10 cellular contexts compared by ENCODE assay signal in genomic region chr10:133100706-133101463, GRCh38. TPM values are rescaled to one million over a fixed set of nuclear protein-coding genes. Genes with fewer than 3 reads are reported as not detected.
DNase-seq lines count a peak whose midpoint lies in the region; ATAC-seq and TF ChIP-seq lines count a peak whose summit lies in the region.
"Had no signal": no experiment of that assay in that cellular context is flagged by ENCODE, and none has a peak within 500 bp of the region (broad histone marks: within the 10 kb centered on the region; RNA-seq: fewer than 3 reads in every experiment).

No MANE protein-coding gene starts in this region.

- H2AFZ ChIP-seq in GM23248, result no peak overlapping the region

- H3K36me3 Mint-ChIP-seq in activated naive CD8-positive, alpha-beta T cell treated with anti-CD3 and anti-CD28 coated beads, Interleukin-2, amount 10 ng/mL, durations not matched to agents 7 days and 5 days, result no peaks in the 10 kb centered on the region

- no peak overlapping the region for H3K9ac ChIP-seq in GM23248

- H3K79me2 ChIP-seq in GM23248 (ENCODE audit: insufficient read depth), result no peaks in the 10 kb centered on the region

- no peaks in the 10 kb centered on the region for H4K20me1 ChIP-seq in GM23248 (ENCODE audit: insufficient read depth)

- TF ChIP-seq CTCF in NB4 (IDR thresholded peaks at IDR 0.05; ENCODE audit: low read depth, low read length), result no peak
- TF ChIP-seq CTCF in transverse colon (IDR thresholded peaks at IDR 0.05), result no peak
- no peak for TF ChIP-seq CTCF in gastrocnemius medialis (IDR thresholded peaks at IDR 0.05 in 4 of 5, conservative IDR thresholded peaks at IDR 0.05 in 1 of 5)

- H3K27me3 Mint-ChIP-seq in activated naive CD8-positive, alpha-beta T cell treated with anti-CD3 and anti-CD28 coated beads, Interleukin-2, amount 10 ng/mL, durations not matched to agents 7 days and 5 days, result peaks cover 5% of the 10 kb centered on the region

- 15% methylated on average over 32 to 39 of the region's 40 CpGs for WGBS in GM23248 (ENCODE audit: low coverage in 1 of 2, low lambda C conversion rate in 2 of 2, missing lambda C conversion rate in 2 of 2), 2 experiments
- whole genome bisulfite sequencing in transverse colon (ENCODE audit: low coverage in 1 of 2), 2 donors, result 29% methylated on average over 36 of the region's 40 CpGs; no CpG with 5 or more reads in 1 of the 2 donors

- intact Hi-C loops in transverse colon (cut with DNase I; ENCODE audit: low total_unique reads) (no loop called here), gastrocnemius medialis (cut with DNase I; ENCODE audit: low total_unique reads) (no loop called here)

- in situ Hi-C loops in GM23248 (cut with MboI) (no loop called here), transverse colon (cut with MboI; ENCODE audit: low pct_ligation_motif_present in 1 of 4, low pct_unique_long_range_greater_than_20kb in 1 of 4, low sequenced_read_pairs in 3 of 4) (loop anchor here in 2 of 4 donors (25.0 kb wide), 1 partner anchor 164 kb away; the partner anchor contains the start of gene CFAP46 (in 2 of the 2)), gastrocnemius medialis (cut with MboI; ENCODE audit: low sequenced_read_pairs in 4 of 4) (loop anchor here in 1 of 4 donors (25.0 kb wide), 1 partner anchor 164 kb away; the partner anchor contains the start of gene CFAP46)

- POLR2A ChIA-PET in activated naive CD8-positive, alpha-beta T cell treated with anti-CD3 and anti-CD28 coated beads, Interleukin-2, amount 10 ng/mL, durations not matched to agents 7 days and 5 days (lab: Charles Lee), result no interaction called here

- H3K27me3 ChIP-seq in GM23248 (replicated peaks; ENCODE audit: insufficient read depth) (peaks cover 45% of the 10 kb centered on the region), transverse colon (peaks cover 51% of the 10 kb centered on the region), gastrocnemius medialis (peaks cover 3 to 12% (median 12%) of the 10 kb centered on the region in 3 donors)
- H3K27me3 ChIP-seq: testis had no signal

- H3K36me3 ChIP-seq in GM23248 (ENCODE audit: low read depth) (no peaks in the 10 kb centered on the region), transverse colon (no peaks in the 10 kb centered on the region), gastrocnemius medialis (no peaks in the 10 kb centered on the region)
- H3K36me3 ChIP-seq: MG63 had no signal

- ATAC-seq in activated naive CD8-positive, alpha-beta T cell treated with anti-CD3 and anti-CD28 coated beads, Interleukin-2, amount 10 ng/mL, durations not matched to agents 7 days and 5 days (ENCODE audit: low read depth), result peak; percentile 49
- no peak for ATAC-seq in gastrocnemius medialis

- no peaks in the 10 kb centered on the region for H3K9me2 ChIP-seq in GM23248 (ENCODE audit: insufficient read depth)

- H3K4me1 Mint-ChIP-seq in activated naive CD8-positive, alpha-beta T cell treated with anti-CD3 and anti-CD28 coated beads, Interleukin-2, amount 10 ng/mL, durations not matched to agents 7 days and 5 days, result no peaks in the 10 kb centered on the region

- no peak overlapping the region for H3K27ac Mint-ChIP-seq in activated naive CD8-positive, alpha-beta T cell treated with anti-CD3 and anti-CD28 coated beads, Interleukin-2, amount 10 ng/mL, durations not matched to agents 7 days and 5 days

- no peaks in the 10 kb centered on the region for H3K9me3 Mint-ChIP-seq in activated naive CD8-positive, alpha-beta T cell treated with anti-CD3 and anti-CD28 coated beads, Interleukin-2, amount 10 ng/mL, durations not matched to agents 7 days and 5 days

- H3K9me3 ChIP-seq in GM23248 (ENCODE audit: low read depth) (no peaks in the 10 kb centered on the region), transverse colon (no peaks in the 10 kb centered on the region), gastrocnemius medialis (no peaks in the 10 kb centered on the region)
- H3K9me3 ChIP-seq: MG63, testis had no signal

- TF ChIP-seq POLR2A in NB4 (IDR thresholded peaks at IDR 0.05; ENCODE audit: extremely low read depth, insufficient read length) (no peak), transverse colon (IDR thresholded peaks at IDR 0.05) (no peak), gastrocnemius medialis (IDR thresholded peaks at IDR 0.05) (no peak)

- no peak overlapping the region for H3K4me3 Mint-ChIP-seq in activated naive CD8-positive, alpha-beta T cell treated with anti-CD3 and anti-CD28 coated beads, Interleukin-2, amount 10 ng/mL, durations not matched to agents 7 days and 5 days

- no peaks in the 10 kb centered on the region for H3F3A ChIP-seq in GM23248 (ENCODE audit: insufficient read depth)

- H3K4me3 ChIP-seq in GM23248 (no peak overlapping the region), NB4 (ENCODE audit: low read depth, low read length) (no peak overlapping the region), transverse colon (no peak overlapping the region), gastrocnemius medialis (no peak overlapping the region)
- H3K4me3 ChIP-seq: MG63, testis had no signal

- no peaks in the 10 kb centered on the region for H3K4me1 ChIP-seq in GM23248 (ENCODE audit: insufficient read depth)
- peaks cover 0 to 4% (median 0%) of the 10 kb centered on the region in 4 donors for H3K4me1 ChIP-seq in transverse colon
- no peaks in the 10 kb centered on the region for H3K4me1 ChIP-seq in gastrocnemius medialis
- H3K4me1 ChIP-seq: testis had no signal

- TF ChIP-seq EP300 in transverse colon (IDR thresholded peaks at IDR 0.05; ENCODE audit: low read depth), result no peak

- no peak overlapping the region for H3K27ac ChIP-seq in GM23248
- H3K27ac ChIP-seq in transverse colon, result no peak overlapping the region
- H3K27ac ChIP-seq in gastrocnemius medialis, result no peak overlapping the region
- H3K27ac ChIP-seq: testis had no signal

- peak; percentile 30 for DNase-seq in GM23248
- peak; percentile 38 for DNase-seq in NB4 (ENCODE audit: low read depth)
- no peak for DNase-seq in activated naive CD8-positive, alpha-beta T cell treated with anti-CD3 and anti-CD28 coated beads, Interleukin-2, amount 10 ng/mL, durations not matched to agents 7 days and 5 days
- DNase-seq in occipital lobe (lab: John Stamatoyannopoulos, UW), result peak; percentile 41
- DNase-seq in transverse colon, result no peak
- no peak for DNase-seq in GDM1 (lab: John Stamatoyannopoulos, UW)
- no peak for DNase-seq in gastrocnemius medialis
- DNase-seq: hippocampal formation, MG63, testis had no signal

- H3K4me2 ChIP-seq in GM23248 (ENCODE audit: unreplicated experiment), result no peak overlapping the region

RNA-seq across cellular contexts. Expression of gene ADGRA1, which starts 13.2 kb away (rescaled TPM):
- total RNA-seq in GM23248 (2014; rRNA removed; shearing (Covaris generic)), result not detected in 2 replicates
- polyA plus RNA-seq in GM23248 (2016; fragmentation: Nextera tagmentation; extraction: Ambion mirVana), result not detected in 2 replicates
- not detected for total RNA-seq in activated naive CD8-positive, alpha-beta T cell treated with anti-CD3 and anti-CD28 coated beads, Interleukin-2, amount 10 ng/mL, durations not matched to agents 7 days and 5 days
- total RNA-seq in occipital lobe (2.5 TPM), transverse colon (under 1 TPM in 1 of 4 donors, not detected in 3; 0.16 TPM), gastrocnemius medialis (not detected)

RNA-seq across cellular contexts. Expression of gene KNDC1, which starts 59.1 kb away (rescaled TPM):
- 0.54 and 0.76 TPM in 2 replicates for total RNA-seq in GM23248 (2014; rRNA removed; shearing (Covaris generic))
- 0.37 and 0.44 TPM in 2 replicates for polyA plus RNA-seq in GM23248 (2016; fragmentation: Nextera tagmentation; extraction: Ambion mirVana)
- under 1 TPM; 0.36 to 0.40 TPM for total RNA-seq in activated naive CD8-positive, alpha-beta T cell treated with anti-CD3 and anti-CD28 coated beads, Interleukin-2, amount 10 ng/mL, durations not matched to agents 7 days and 5 days
- total RNA-seq in occipital lobe (5.9 TPM), transverse colon (1 to 10 TPM in 1 of 4 donors, under 1 TPM in 1, not detected in 2; 0.14 to 1.2 TPM), gastrocnemius medialis (under 1 TPM in 2 of 4 donors, not detected in 2; 0.04 to 0.13 TPM)

Comparison
In these comparisons a context has a peak if more than half of its experiments do, and no peak if none do; other contexts are left out.
1. DNase-seq: peak in GM23248 (single experiment), NB4 (single experiment) and occipital lobe (single experiment); none in activated naive CD8-positive, alpha-beta T cell treated with anti-CD3 and anti-CD28 coated beads, Interleukin-2, amount 10 ng/mL, durations not matched to agents 7 days and 5 days (single experiment), transverse colon (single experiment), GDM1 (single experiment) and gastrocnemius medialis (0 of 2).